In genomic region chr6:109934293-109934692, GRCh38 we compare ENCODE assay signal across 8 cellular contexts. TPM values are rescaled to one million over a fixed set of nuclear protein-coding genes. Genes with fewer than 3 reads are reported as not detected.
"Had no signal": no experiment of that assay in that cellular context is flagged by ENCODE, and none has a peak within 500 bp of the region (broad histone marks: within the 10 kb centered on the region; RNA-seq: fewer than 3 reads in every experiment).

No MANE protein-coding gene starts in this region.

- H3K4me3 ChIP-seq: GM23248 had no signal

- H3K9ac ChIP-seq: GM23248 had no signal

- H2AFZ ChIP-seq: GM23248 had no signal

- H3K27ac ChIP-seq: GM23248 had no signal

- DNase-seq: GM23248, GOT3, H9, HCEC 1CT had no signal

- FAIRE-seq: H54, HTR-8/SVneo had no signal

RNA-seq across cellular contexts. Expression of gene GPR6, which starts 43.8 kb away (rescaled TPM):
- total RNA-seq: GM23248, HT-29 had no signal
- polyA plus RNA-seq: GM23248, IgD-negative memory B cell had no signal
